8 cellular contexts compared by ENCODE assay signal in genomic region chr17:10616502-10617119, GRCh38. TPM values are rescaled to one million over a fixed set of nuclear protein-coding genes. Genes with fewer than 3 reads are reported as not detected.
DNase-seq lines count a peak whose midpoint lies in the region; ATAC-seq and TF ChIP-seq lines count a peak whose summit lies in the region.

No MANE protein-coding gene starts in this region.

- CTCF ChIA-PET in BJ (lab: Yijun Ruan, JAX): interaction anchor here (0.6 to 14.0 kb wide), 34 partner anchors 8 to 1308 kb away, joined by 3 to 366 read pairs (median 5); no protein-coding TSS in a partner anchor

- POLR2A ChIA-PET in BJ (lab: Charles Lee): no interaction called here

- DNase-seq in BJ (ENCODE audit: low read depth) (no peak), NCI-H1092 (lab: John Stamatoyannopoulos, UW) (peak; percentile 36), UCSD-AML1 (lab: John Stamatoyannopoulos, UW; ENCODE audit: unreplicated experiment) (peak; percentile 77), body of pancreas (peak; percentile 76 to 88 (median 79)), iPS-NIHi11 (ENCODE audit: low spot score) (peak; percentile 83)
- DNase-seq in stimulated activated CD4-positive, alpha-beta T cell treated with anti-CD3 and anti-CD28 coated beads, Interleukin-12 subunit alpha, Interleukin-12 subunit beta, amount 100 ng/mL, for 48 hours (ENCODE audit: low read depth in 2 of 3, low spot score in 1 of 3): peak; percentile 65 to 80 (median 66)

- H3K27me3 ChIP-seq in BJ (ENCODE audit: control insufficient read depth, insufficient read depth, low read length) (no peaks in the 10 kb centered on the region), body of pancreas (no peaks in the 10 kb centered on the region)

- H3K4me1 ChIP-seq in body of pancreas: peaks cover 3% of the 10 kb centered on the region

- H3K36me3 ChIP-seq in BJ (ENCODE audit: control insufficient read depth, insufficient read depth, low read length): no peaks in the 10 kb centered on the region
- no peaks in the 10 kb centered on the region for H3K36me3 ChIP-seq in body of pancreas (replicated peaks in 1 of 2; ENCODE audit: insufficient read depth in 1 of 2, low read depth in 2 of 2)

- TF ChIP-seq CTCF in BJ (IDR thresholded peaks at IDR 0.05; ENCODE audit: insufficient read depth, low read depth, low read length) (peak; percentile 99), body of pancreas (IDR thresholded peaks at IDR 0.05) (peak; percentile 75 to 99 (median 90))

- H3K4me3 ChIP-seq in BJ (ENCODE audit: low read depth, low read length) (no peak overlapping the region), body of pancreas (no peak overlapping the region)

- ATAC-seq in GM19455 (IDR thresholded peaks at IDR 0.05; ENCODE audit: unreplicated experiment) (peak; percentile 63), body of pancreas (peak; percentile 35), GM18520 (IDR thresholded peaks at IDR 0.05; ENCODE audit: unreplicated experiment) (no peak)

- no peaks in the 10 kb centered on the region for H3K9me3 ChIP-seq in body of pancreas

- 18 to 23% methylated on average over 8 to 9 of the region's 9 CpGs for WGBS in body of pancreas, 2 donors

- intact Hi-C loops in body of pancreas (cut with DNase I): no loop called here

- no peak for TF ChIP-seq POLR2A in body of pancreas (IDR thresholded peaks at IDR 0.05)

- no peak overlapping the region for H3K27ac ChIP-seq in body of pancreas

RNA-seq across cellular contexts. Expression of gene MYH3, which starts 40.5 kb away (rescaled TPM):
- polyA plus RNA-seq in BJ (2011; rRNA removed): 1.3 and 1.8 TPM in 2 replicates
- polyA minus RNA-seq in BJ (2011; rRNA and poly(A)+ RNA removed): 0.57 and 2.0 TPM in 2 replicates
- 1 to 10 TPM; 1.6 to 4.0 TPM for total RNA-seq in body of pancreas
